ENCODE assay signal across 33 cellular contexts in genomic region chr11:2106583-2107209, GRCh38. TPM values are rescaled to one million over a fixed set of nuclear protein-coding genes. Genes with fewer than 3 reads are reported as not detected.
"Had no signal": no experiment of that assay in that cellular context is flagged by ENCODE, and none has a peak within 500 bp of the region (broad histone marks: within the 10 kb centered on the region; RNA-seq: fewer than 3 reads in every experiment).

No MANE protein-coding gene starts in this region.

- H3K4me1 ChIP-seq: ascending aorta had no signal

- DNase-seq: activated B cell treated with CpG ODN at 0.5 μM for 24 hours; activated CD4-positive, alpha-beta memory T cell treated with anti-CD3 and anti-CD28 coated beads for 36 hours; activated CD4-positive, alpha-beta T cell treated with anti-CD3 and anti-CD28 coated beads for 4 hours; activated CD4-positive, alpha-beta T cell treated with anti-CD3 and anti-CD28 coated beads, Interleukin-2, amount 10 ng/mL, durations not matched to agents 24 days and 14 days; activated CD4-positive, alpha-beta T cell treated with anti-CD3 and anti-CD28 coated beads, Interleukin-2, amount 50 U/mL, for 1 hour; activated CD4-positive, alpha-beta T cell treated with anti-CD3 and anti-CD28 coated beads, Interleukin-2, amount 50 U/mL, for 4 hours; activated CD4-positive, CD25-positive, alpha-beta regulatory T cell treated with anti-CD3 and anti-CD28 coated beads, Interleukin-2, amount 50 U/mL, for 72 hours; activated CD8-positive, alpha-beta memory T cell treated with anti-CD3 and anti-CD28 coated beads, Interleukin-2, amount 50 U/mL, for 4 hours; activated CD8-positive, alpha-beta T cell treated with anti-CD3 and anti-CD28 coated beads for 36 hours; activated effector memory CD4-positive, alpha-beta T cell treated with anti-CD3 and anti-CD28 coated beads, Interleukin-2, amount 50 U/mL, for 16 hours; activated naive CD4-positive, alpha-beta T cell treated with anti-CD3 and anti-CD28 coated beads, Interleukin-2, amount 10 ng/mL, durations not matched to agents 7 days and 5 days; activated naive CD4-positive, alpha-beta T cell treated with Interleukin-2 at 50 U/mL for 16 hours; activated naive CD8-positive, alpha-beta T cell treated with anti-CD3 and anti-CD28 coated beads, Interleukin-2, amount 10 ng/mL, durations not matched to agents 7 days and 5 days; activated naive CD8-positive, alpha-beta T cell treated with anti-CD3 and anti-CD28 coated beads, Interleukin-2, amount 50 U/mL, for 24 hours; activated T-cell treated with anti-CD3 and anti-CD28 coated beads for 4 hours; activated T-cell treated with anti-CD3 and anti-CD28 coated beads, Interleukin-2, amount 50 U/mL, for 1 hour; activated T-cell treated with anti-CD3 and anti-CD28 coated beads, Interleukin-2, amount 50 U/mL, for 4 hours; activated T-cell treated with anti-CD3 and anti-CD28 coated beads, Interleukin-2, amount 50 U/mL, for 72 hours; amygdala; anterior cingulate cortex; caudate nucleus; cerebellar nuclear complex; T-helper 2 cell; T-helper 9 cell had no signal

- FAIRE-seq: TTC549 had no signal

- H3K4me3 ChIP-seq: ascending aorta, cardiac muscle cell had no signal

- H3K27me3 ChIP-seq: ascending aorta, cardiac muscle cell had no signal

- H3K27ac ChIP-seq: ascending aorta, cardiac muscle cell, VCaP had no signal

- H3K9me3 ChIP-seq: ascending aorta had no signal

- H3K36me3 ChIP-seq: ascending aorta, cardiac muscle cell had no signal

RNA-seq across cellular contexts. Expression of gene IGF2, which starts 32.5 kb away (rescaled TPM):
- total RNA-seq: activated B cell treated with CpG ODN at 0.5 μM for 24 hours; activated naive CD8-positive, alpha-beta T cell treated with anti-CD3 and anti-CD28 coated beads, Interleukin-2, amount 10 ng/mL, durations not matched to agents 7 days and 5 days had no signal

RNA-seq across cellular contexts. Expression of gene INS, which starts 54.3 kb away (rescaled TPM):
- total RNA-seq: activated B cell treated with CpG ODN at 0.5 μM for 24 hours; activated CD4-positive, alpha-beta memory T cell treated with anti-CD3 and anti-CD28 coated beads for 36 hours; activated CD4-positive, alpha-beta T cell treated with anti-CD3 and anti-CD28 coated beads, Interleukin-2, amount 10 ng/mL, durations not matched to agents 24 days and 14 days; activated CD8-positive, alpha-beta memory T cell treated with anti-CD3 and anti-CD28 coated beads for 36 hours; activated CD8-positive, alpha-beta T cell treated with anti-CD3 and anti-CD28 coated beads for 36 hours; activated naive CD8-positive, alpha-beta T cell treated with anti-CD3 and anti-CD28 coated beads, Interleukin-2, amount 10 ng/mL, durations not matched to agents 7 days and 5 days; activated T-cell treated with anti-CD3 and anti-CD28 coated beads, Interleukin-2, amount 50 U/mL, for 4 hours; activated T-cell treated with anti-CD3 and anti-CD28 coated beads, Interleukin-2, amount 50 U/mL, for 72 hours; activated T-helper 1 cell treated with anti-CD3 and anti-CD28 coated beads, Interleukin-12 subunit alpha, Interleukin-12 subunit beta, Interleukin-2, Interleukin-4 antibody, amounts not matched to agents 30 ng/mL and 10 ng/mL and 1 ng/mL, durations not matched to agents 14 hours and 24 hours and 36 hours; activated T-helper 17 cell treated with anti-CD3 and anti-CD28 coated beads, Interleukin-2, amount 50 U/mL, for 72 hours; ascending aorta; bronchial epithelial cell; cardiac muscle cell; chondrocyte had no signal
- polyA plus RNA-seq: cardiac muscle cell had no signal
